ENCODE assay signal across 18 cellular contexts in genomic region chr18:48163184-48164095, GRCh38.
DNase-seq lines count a peak whose midpoint lies in the region; ATAC-seq and TF ChIP-seq lines count a peak whose summit lies in the region.
"Had no signal": no experiment of that assay in that cellular context is flagged by ENCODE, and none has a peak within 500 bp of the region (broad histone marks: within the 10 kb centered on the region; RNA-seq: fewer than 3 reads in every experiment).

No MANE protein-coding gene starts in this region.

- no peaks in the 10 kb centered on the region for H3K9me3 Mint-ChIP-seq in brain
- no peaks in the 10 kb centered on the region for H3K9me3 Mint-ChIP-seq in nephron progenitor cell
- H3K9me3 Mint-ChIP-seq: activated CD4-positive, alpha-beta T cell treated with anti-CD3 and anti-CD28 coated beads, Interleukin-2, amount 10 ng/mL, durations not matched to agents 24 days and 14 days; IgD-negative memory B cell; naive thymus-derived CD4-positive, alpha-beta T cell had no signal

- no peak for ATAC-seq in right cardiac atrium
- no peak for ATAC-seq in upper lobe of right lung
- no peak for ATAC-seq in HG02763 (IDR thresholded peaks at IDR 0.05; ENCODE audit: unreplicated experiment)
- ATAC-seq in GM21619 (IDR thresholded peaks at IDR 0.05; ENCODE audit: unreplicated experiment): no peak
- ATAC-seq: naive thymus-derived CD4-positive, alpha-beta T cell had no signal

- 51% methylated on average over 4 of the region's 4 CpGs for WGBS in right cardiac atrium

- DNase-seq in cardiac muscle cell (ENCODE audit: low read depth in 1 of 2, low spot score in 1 of 2) (no peak), right cardiac atrium (no peak), nephron progenitor cell (no peak), upper lobe of right lung (no peak)
- DNase-seq in effector memory CD4-positive, alpha-beta T cell: no peak
- DNase-seq: activated CD4-positive, alpha-beta T cell treated with anti-CD3 and anti-CD28 coated beads, Interleukin-2, amount 10 ng/mL, durations not matched to agents 24 days and 14 days; activated effector memory CD4-positive, alpha-beta T cell treated with anti-CD3 and anti-CD28 coated beads, Interleukin-2, amount 50 U/mL, for 16 hours; naive thymus-derived CD4-positive, alpha-beta T cell; Peyer's patch; substantia nigra had no signal

- H3K4me1 Mint-ChIP-seq in brain (peaks cover 64% of the 10 kb centered on the region), nephron progenitor cell (peaks cover 75% of the 10 kb centered on the region)

- H3K4me3 ChIP-seq in cardiac muscle cell: no peak overlapping the region
- no peak overlapping the region for H3K4me3 ChIP-seq in right cardiac atrium (ENCODE audit: low read length)
- H3K4me3 ChIP-seq in upper lobe of right lung: no peak overlapping the region
- no peak overlapping the region for H3K4me3 ChIP-seq in effector memory CD4-positive, alpha-beta T cell (ENCODE audit: insufficient read depth, low read depth, low read length, poor library complexity, severe bottlenecking)
- H3K4me3 ChIP-seq: HAP-1, lung, Peyer's patch, prostate gland had no signal

- H3K36me3 ChIP-seq in cardiac muscle cell (no peaks in the 10 kb centered on the region), upper lobe of right lung (no peaks in the 10 kb centered on the region)
- H3K36me3 ChIP-seq in effector memory CD4-positive, alpha-beta T cell (ENCODE audit: control insufficient read depth, insufficient read depth, low read length): no peaks in the 10 kb centered on the region
- H3K36me3 ChIP-seq: HAP-1, Peyer's patch, prostate gland had no signal

- TF ChIP-seq CTCF in cardiac muscle cell (IDR thresholded peaks at IDR 0.05; ENCODE audit: low read depth, low read length): no peak
- TF ChIP-seq CTCF in brain (conservative IDR thresholded peaks at IDR 0.05): no peak
- no peak for TF ChIP-seq CTCF in nephron progenitor cell (IDR thresholded peaks at IDR 0.05)
- no peak for TF ChIP-seq CTCF in upper lobe of right lung (IDR thresholded peaks at IDR 0.05)

- peaks cover 14% of the 10 kb centered on the region for H3K27me3 Mint-ChIP-seq in brain
- H3K27me3 Mint-ChIP-seq in nephron progenitor cell (ENCODE audit: low read depth, poor library complexity): peaks cover 20% of the 10 kb centered on the region

- intact Hi-C loops in right cardiac atrium (cut with DNase I) (no loop called here), upper lobe of right lung (cut with DNase I) (no loop called here)

- H3K27me3 ChIP-seq in cardiac muscle cell (no peaks in the 10 kb centered on the region), right cardiac atrium (ENCODE audit: control insufficient read depth, insufficient read depth) (no peaks in the 10 kb centered on the region), upper lobe of right lung (no peaks in the 10 kb centered on the region)
- peaks cover 3% of the 10 kb centered on the region for H3K27me3 ChIP-seq in effector memory CD4-positive, alpha-beta T cell (replicated peaks; ENCODE audit: control insufficient read depth, insufficient read depth, low read length, poor library complexity, severe bottlenecking)
- H3K27me3 ChIP-seq: Peyer's patch had no signal

- H3K27ac ChIP-seq in cardiac muscle cell: peak overlapping the region; percentile 2
- no peak overlapping the region for H3K27ac ChIP-seq in right cardiac atrium (ENCODE audit: low read length)
- peak overlapping the region; percentile 17 for H3K27ac ChIP-seq in upper lobe of right lung
- H3K27ac ChIP-seq in effector memory CD4-positive, alpha-beta T cell (ENCODE audit: insufficient read depth, low read length, poor library complexity, severe bottlenecking): no peak overlapping the region
- H3K27ac ChIP-seq: HL-60, prostate gland had no signal

- H3K27ac Mint-ChIP-seq in brain: peak overlapping the region in 3 of 5 experiments; percentile 24 to 79 (median 59)
- H3K27ac Mint-ChIP-seq in nephron progenitor cell: no peak overlapping the region

- H3K9me3 ChIP-seq in cardiac muscle cell (ENCODE audit: low read depth) (no peaks in the 10 kb centered on the region), right cardiac atrium (ENCODE audit: control insufficient read depth, low read length) (no peaks in the 10 kb centered on the region), upper lobe of right lung (no peaks in the 10 kb centered on the region)
- no peaks in the 10 kb centered on the region for H3K9me3 ChIP-seq in effector memory CD4-positive, alpha-beta T cell (ENCODE audit: control insufficient read depth, low read length)
- H3K9me3 ChIP-seq: HAP-1, Peyer's patch, prostate gland had no signal

- H3K4me3 Mint-ChIP-seq in brain (peak overlapping the region in 4 of 5 experiments; percentile 8 to 77 (median 47)), nephron progenitor cell (peak overlapping the region; percentile 63)

- no peaks in the 10 kb centered on the region for H3K36me3 Mint-ChIP-seq in brain
- no peaks in the 10 kb centered on the region for H3K36me3 Mint-ChIP-seq in nephron progenitor cell (ENCODE audit: low read depth)
- H3K36me3 Mint-ChIP-seq: IgD-negative memory B cell; naive thymus-derived CD4-positive, alpha-beta T cell had no signal

- H3K4me1 ChIP-seq in cardiac muscle cell (ENCODE audit: low read depth) (peaks cover 33% of the 10 kb centered on the region), right cardiac atrium (ENCODE audit: control insufficient read depth, insufficient read depth, low read length) (peaks cover 20% of the 10 kb centered on the region), upper lobe of right lung (peaks cover 23% of the 10 kb centered on the region)
- H3K4me1 ChIP-seq in effector memory CD4-positive, alpha-beta T cell (ENCODE audit: control insufficient read depth, insufficient read depth, low read length, poor library complexity, severe bottlenecking): peaks cover 13% of the 10 kb centered on the region
- H3K4me1 ChIP-seq: HAP-1 had no signal

Comparison
In these comparisons a context has a peak if more than half of its experiments do, and no peak if none do; other contexts are left out.
1. H3K27ac ChIP-seq: peak in cardiac muscle cell (single experiment) and upper lobe of right lung (single experiment); none in right cardiac atrium (single experiment) and effector memory CD4-positive, alpha-beta T cell (single experiment).